27 cellular contexts compared by ENCODE assay signal in genomic region chr15:24832282-24832681, GRCh38.
"Had no signal": no experiment of that assay in that cellular context is flagged by ENCODE, and none has a peak within 500 bp of the region (broad histone marks: within the 10 kb centered on the region; RNA-seq: fewer than 3 reads in every experiment).

No MANE protein-coding gene starts in this region.

- H3K27ac ChIP-seq: stomach, suprapubic skin, testis, thoracic aorta, thyroid gland, tibial artery, tibial nerve, transverse colon, upper lobe of left lung, upper lobe of right lung, uterus, vagina had no signal

- H3K36me3 ChIP-seq: stomach, suprapubic skin, thoracic aorta, thyroid gland, tibial artery, tibial nerve, transverse colon, upper lobe of left lung, upper lobe of right lung, uterus, vagina had no signal

- H3K4me3 ChIP-seq: stomach, suprapubic skin, testis, thoracic aorta, thyroid gland, tibial artery, tibial nerve, transverse colon, upper lobe of left lung, upper lobe of right lung, uterus, vagina had no signal

- DNase-seq: stimulated activated CD4-positive, alpha-beta T cell treated with anti-CD3 and anti-CD28 coated beads, Interleukin-2, amount 100 ng/mL, for 48 hours; stimulated activated CD4-positive, alpha-beta T cell treated with anti-CD3 and anti-CD28 coated beads, Interleukin-4, amount 100 ng/mL, for 1 hour; stimulated activated CD4-positive, alpha-beta T cell treated with anti-CD3 and anti-CD28 coated beads, Interleukin-4, amount 100 ng/mL, for 24 hours; stimulated activated CD4-positive, alpha-beta T cell treated with anti-CD3 and anti-CD28 coated beads, Interleukin-4, amount 100 ng/mL, for 4 hours; stimulated activated CD8-positive, alpha-beta memory T cell treated with anti-CD3 and anti-CD28 coated beads, Interleukin-4, amount 100 ng/mL, for 48 hours; stimulated activated naive B cell treated with anti-CD40 and anti-IgM and Interleukin-4, amounts not matched to agents 10 μg/mL and 1 μg/mL and 100 μg/mL, for 72 hours; stimulated activated naive CD4-positive, alpha-beta T cell; stimulated activated naive CD4-positive, alpha-beta T cell treated with Interleukin-2 at 50 U/mL for 16 hours; stimulated activated naive CD8-positive, alpha-beta T cell treated with anti-CD3 and anti-CD28 coated beads, Interleukin-15, amount 100 ng/mL, for 72 hours; stimulated activated naive CD8-positive, alpha-beta T cell treated with anti-CD3 and anti-CD28 coated beads, Interleukin-15, Interleukin-2, amounts not matched to agents 100 U/mL and 50 U/mL, for 24 hours; stomach; substantia nigra; testis; thyroid gland; tibial artery; transverse colon; trophoblast cell; upper lobe of left lung; upper lobe of right lung; uterus had no signal

- H3K27me3 ChIP-seq: stomach, suprapubic skin, testis, thyroid gland, tibial artery, tibial nerve, transverse colon, upper lobe of left lung, upper lobe of right lung, uterus, vagina had no signal

- ATAC-seq: stimulated activated effector memory CD8-positive, alpha-beta T cell treated with anti-CD3 and anti-CD28 coated beads, Interleukin-12 subunit alpha, Interleukin-12 subunit beta, amount 100 ng/mL, for 72 hours; stimulated activated memory B cell treated with anti-CD40 and anti-IgM and Interleukin-4, amounts not matched to agents 10 μg/mL and 1 μg/mL and 100 μg/mL, for 72 hours; stimulated activated naive B cell treated with anti-CD40 and anti-IgM and Interleukin-4, amounts not matched to agents 10 μg/mL and 1 μg/mL and 100 μg/mL, for 72 hours; stimulated activated naive CD8-positive, alpha-beta T cell treated with anti-CD3 and anti-CD28 coated beads, Interleukin-15, amount 100 ng/mL, for 72 hours; stimulated activated naive CD8-positive, alpha-beta T cell treated with anti-CD3 and anti-CD28 coated beads, Interleukin-15, Interleukin-2, amounts not matched to agents 100 U/mL and 50 U/mL, for 24 hours; upper lobe of right lung had no signal

- FAIRE-seq: urothelium cell line had no signal

- H3K9me3 ChIP-seq: suprapubic skin, testis, thoracic aorta, thyroid gland, tibial artery, transverse colon, upper lobe of left lung, upper lobe of right lung, uterus, vagina had no signal

- H3K4me1 ChIP-seq: stomach, suprapubic skin, testis, thyroid gland, tibial artery, tibial nerve, transverse colon, upper lobe of left lung, upper lobe of right lung, uterus, vagina had no signal
